ENCODE assay signal across 10 cellular contexts in genomic region chr5:102778478-102778877, GRCh38. TPM values are rescaled to one million over a fixed set of nuclear protein-coding genes. Genes with fewer than 3 reads are reported as not detected.
DNase-seq lines count a peak whose midpoint lies in the region; ATAC-seq and TF ChIP-seq lines count a peak whose summit lies in the region.
"Had no signal": no experiment of that assay in that cellular context is flagged by ENCODE, and none has a peak within 500 bp of the region (broad histone marks: within the 10 kb centered on the region; RNA-seq: fewer than 3 reads in every experiment).

No MANE protein-coding gene starts in this region.

- no peaks in the 10 kb centered on the region for H4K20me1 ChIP-seq in osteoblast (ENCODE audit: insufficient read depth, low read length)

- TF ChIP-seq CTCF in osteoblast (IDR thresholded peaks at IDR 0.05; ENCODE audit: extremely low read depth, low read depth, low read length), result no peak

- peaks cover 5% of the 10 kb centered on the region for H3K9me3 Mint-ChIP-seq in activated naive CD8-positive, alpha-beta T cell treated with anti-CD3 and anti-CD28 coated beads, Interleukin-2, amount 10 ng/mL, durations not matched to agents 7 days and 5 days
- H3K9me3 Mint-ChIP-seq in CD8-positive, alpha-beta memory T cell, result peaks cover 0 to 3% (median 0%) of the 10 kb centered on the region in 5 donors

- H3K4me1 ChIP-seq in osteoblast (ENCODE audit: insufficient read depth, low read length), result peaks cover 14% of the 10 kb centered on the region
- no peaks in the 10 kb centered on the region for H3K4me1 ChIP-seq in CD8-positive, alpha-beta memory T cell (ENCODE audit: insufficient read depth, low read length)

- POLR2A ChIA-PET in activated naive CD8-positive, alpha-beta T cell treated with anti-CD3 and anti-CD28 coated beads, Interleukin-2, amount 10 ng/mL, durations not matched to agents 7 days and 5 days (lab: Charles Lee), result no interaction called here
- POLR2A ChIA-PET in CD8-positive, alpha-beta memory T cell (lab: Charles Lee), result no interaction called here

- H2AFZ ChIP-seq in osteoblast (ENCODE audit: low read length), result no peak overlapping the region

- no peak overlapping the region for H3K27ac Mint-ChIP-seq in activated naive CD8-positive, alpha-beta T cell treated with anti-CD3 and anti-CD28 coated beads, Interleukin-2, amount 10 ng/mL, durations not matched to agents 7 days and 5 days
- H3K27ac Mint-ChIP-seq in CD8-positive, alpha-beta memory T cell, result peak overlapping the region in 1 of 8 donors; percentile 11

- no peaks in the 10 kb centered on the region for H3K36me3 ChIP-seq in osteoblast (ENCODE audit: insufficient read depth, low read length)
- no peaks in the 10 kb centered on the region for H3K36me3 ChIP-seq in CD8-positive, alpha-beta memory T cell (ENCODE audit: insufficient read depth, low read length)

- DNase-seq in activated naive CD8-positive, alpha-beta T cell treated with anti-CD3 and anti-CD28 coated beads, Interleukin-2, amount 10 ng/mL, durations not matched to agents 7 days and 5 days, result no peak
- DNase-seq in osteoblast (ENCODE audit: insufficient read length, low spot score, missing footprints) (peak; percentile 60), sciatic nerve (ENCODE audit: low spot score) (no peak), ACHN (no peak)
- no peak for DNase-seq in effector CD8-positive, alpha-beta T cell (lab: John Stamatoyannopoulos, UW)
- DNase-seq in CD8-positive, alpha-beta memory T cell, result no peak
- DNase-seq: NCI-H510A had no signal

- H3K36me3 Mint-ChIP-seq in activated naive CD8-positive, alpha-beta T cell treated with anti-CD3 and anti-CD28 coated beads, Interleukin-2, amount 10 ng/mL, durations not matched to agents 7 days and 5 days, result peaks cover 15% of the 10 kb centered on the region
- peaks cover 2 to 5% (median 3%) of the 10 kb centered on the region in 3 donors for H3K36me3 Mint-ChIP-seq in CD8-positive, alpha-beta memory T cell

- intact Hi-C loops in sciatic nerve (cut with DNase I), result no loop called here

- H3K27me3 Mint-ChIP-seq in activated naive CD8-positive, alpha-beta T cell treated with anti-CD3 and anti-CD28 coated beads, Interleukin-2, amount 10 ng/mL, durations not matched to agents 7 days and 5 days, result peaks cover 2% of the 10 kb centered on the region
- no peaks in the 10 kb centered on the region for H3K27me3 Mint-ChIP-seq in CD8-positive, alpha-beta memory T cell

- peak overlapping the region; percentile 42 for H3K4me2 ChIP-seq in osteoblast (ENCODE audit: insufficient read depth, low read length)

- peak; percentile 49 for ATAC-seq in GM18508 (IDR thresholded peaks at IDR 0.05; ENCODE audit: insufficient read depth, unreplicated experiment)
- peak; percentile 43 for ATAC-seq in HG02885 (IDR thresholded peaks at IDR 0.05; ENCODE audit: poor library complexity, unreplicated experiment)
- peak; percentile 34 for ATAC-seq in activated naive CD8-positive, alpha-beta T cell treated with anti-CD3 and anti-CD28 coated beads, Interleukin-2, amount 10 ng/mL, durations not matched to agents 7 days and 5 days (ENCODE audit: low read depth)
- ATAC-seq in sciatic nerve, result no peak

- CTCF ChIA-PET in CD8-positive, alpha-beta memory T cell (lab: Charles Lee), result interaction anchor here (1.6 kb wide), 1 partner anchor 361 kb away, joined by 4 read pairs; no protein-coding TSS in a partner anchor

- in situ Hi-C loops in ACHN (cut with HindIII; ENCODE audit: low pct_ligation_motif_present, low pct_unique_long_range_greater_than_20kb, low sequenced_read_pairs), result no loop called here

- H3K27me3 ChIP-seq in osteoblast (ENCODE audit: insufficient read depth, low read length), result no peaks in the 10 kb centered on the region
- H3K27me3 ChIP-seq in CD8-positive, alpha-beta memory T cell (ENCODE audit: insufficient read depth, low read length, poor library complexity, severe bottlenecking), result no peaks in the 10 kb centered on the region

- no peaks in the 10 kb centered on the region for H3K9me3 ChIP-seq in osteoblast (ENCODE audit: low read depth, low read length)
- H3K9me3 ChIP-seq in CD8-positive, alpha-beta memory T cell (ENCODE audit: low read length), result no peaks in the 10 kb centered on the region

- H3K4me3 ChIP-seq in osteoblast (ENCODE audit: insufficient read depth, low read length), result no peak overlapping the region
- no peak overlapping the region for H3K4me3 ChIP-seq in CD8-positive, alpha-beta memory T cell (ENCODE audit: low read length)

- H3K79me2 ChIP-seq in osteoblast (ENCODE audit: insufficient read depth, low read length), result peaks cover 29% of the 10 kb centered on the region

- H3K4me3 Mint-ChIP-seq in activated naive CD8-positive, alpha-beta T cell treated with anti-CD3 and anti-CD28 coated beads, Interleukin-2, amount 10 ng/mL, durations not matched to agents 7 days and 5 days, result no peak overlapping the region
- no peak overlapping the region for H3K4me3 Mint-ChIP-seq in CD8-positive, alpha-beta memory T cell

- peaks cover 16% of the 10 kb centered on the region for H3K4me1 Mint-ChIP-seq in activated naive CD8-positive, alpha-beta T cell treated with anti-CD3 and anti-CD28 coated beads, Interleukin-2, amount 10 ng/mL, durations not matched to agents 7 days and 5 days
- peaks cover 42 to 58% (median 48%) of the 10 kb centered on the region in 3 donors for H3K4me1 Mint-ChIP-seq in CD8-positive, alpha-beta memory T cell

- H3K27ac ChIP-seq in osteoblast (ENCODE audit: low read depth, low read length), result peak overlapping the region; percentile 67
- H3K27ac ChIP-seq in CD8-positive, alpha-beta memory T cell (ENCODE audit: low read depth, low read length), result no peak overlapping the region
- H3K27ac ChIP-seq: HL-60 had no signal

RNA-seq across cellular contexts. Expression of gene PAM, which starts 23.4 kb away (rescaled TPM):
- 10 to 100 TPM; 28.5 to 31.2 TPM for total RNA-seq in activated naive CD8-positive, alpha-beta T cell treated with anti-CD3 and anti-CD28 coated beads, Interleukin-2, amount 10 ng/mL, durations not matched to agents 7 days and 5 days
- total RNA-seq in osteoblast (248 and 254 TPM in 2 replicates), sciatic nerve (188 TPM)
- 10 to 100 TPM; 59.8 to 65.0 TPM for total RNA-seq in CD8-positive, alpha-beta memory T cell
- 58.7 TPM for polyA plus RNA-seq in CD8-positive, alpha-beta memory T cell
